16 cellular contexts compared by ENCODE assay signal in the genomic region with DNA sequence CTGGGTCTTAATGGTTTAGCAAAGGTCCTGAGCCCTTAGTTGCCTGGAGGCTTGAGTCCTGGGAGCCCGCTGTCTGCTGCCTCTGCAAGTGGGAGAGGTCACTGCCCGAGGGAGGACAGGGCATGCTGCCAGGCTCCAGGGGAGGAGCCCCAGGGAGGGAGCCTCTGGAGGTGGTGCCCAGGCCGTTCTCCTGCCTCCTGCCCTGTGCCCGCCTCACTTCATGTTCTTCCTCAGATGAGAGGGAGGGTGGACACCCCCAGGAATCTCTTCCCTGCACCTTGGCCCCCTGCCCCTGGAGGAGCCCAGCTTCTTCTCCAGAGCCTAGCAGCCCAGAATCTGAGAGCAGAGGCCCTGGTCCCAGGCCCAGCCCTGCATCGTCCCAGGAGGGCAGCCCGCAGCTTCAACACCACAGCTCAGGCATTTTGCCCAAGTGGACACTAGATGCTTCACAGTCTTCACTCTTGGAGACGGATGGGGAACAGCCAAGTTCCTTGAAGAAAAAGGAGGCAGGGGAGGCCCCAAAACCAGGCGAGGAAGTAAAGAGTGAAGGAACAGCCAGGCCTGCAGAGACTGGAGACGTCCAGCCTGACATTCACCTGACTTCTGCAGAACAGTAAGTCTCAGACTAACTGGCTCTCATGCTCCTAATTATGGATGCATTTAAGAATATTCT. TPM values are rescaled to one million over a fixed set of nuclear protein-coding genes. Genes with fewer than 3 reads are reported as not detected.
DNase-seq lines count a peak whose midpoint lies in the region; ATAC-seq and TF ChIP-seq lines count a peak whose summit lies in the region.
"Had no signal": no experiment of that assay in that cellular context is flagged by ENCODE, and none has a peak within 500 bp of the region (broad histone marks: within the 10 kb centered on the region; RNA-seq: fewer than 3 reads in every experiment).

No MANE protein-coding gene starts in this region.

- peaks cover 2% of the 10 kb centered on the region for H3K4me1 ChIP-seq in right cardiac atrium (ENCODE audit: control insufficient read depth, insufficient read depth, low read length)
- H3K4me1 ChIP-seq: psoas muscle had no signal

- H3K9me3 ChIP-seq in right cardiac atrium (ENCODE audit: control insufficient read depth, low read length), result no peaks in the 10 kb centered on the region
- H3K9me3 ChIP-seq: Peyer's patch, psoas muscle had no signal

- no peak overlapping the region for H3K4me3 ChIP-seq in right cardiac atrium (ENCODE audit: low read length)
- H3K4me3 ChIP-seq: Peyer's patch, psoas muscle had no signal

- no peak for DNase-seq in activated CD4-positive, alpha-beta T cell treated with anti-CD3 and anti-CD28 coated beads for 36 hours
- no peak for DNase-seq in activated CD4-positive, alpha-beta T cell treated with anti-CD3 and anti-CD28 coated beads for 48 hours
- DNase-seq in activated CD8-positive, alpha-beta T cell treated with anti-CD3 and anti-CD28 coated beads for 36 hours, result no peak
- DNase-seq in right cardiac atrium (peak; percentile 40 to 79 (median 72)), pons (ENCODE audit: low spot score) (peak; percentile 27), HK-2 (ENCODE audit: unreplicated experiment) (no peak), DMS153 (lab: John Stamatoyannopoulos, UW) (no peak)
- DNase-seq in stimulated activated CD4-positive, alpha-beta T cell treated with anti-CD3 and anti-CD28 coated beads, Interleukin-1b, Interleukin-23, amount 100 ng/mL, for 48 hours, result no peak
- DNase-seq: activated effector memory CD4-positive, alpha-beta T cell treated with Interleukin-2 at 50 U/mL for 16 hours; cortex of kidney; DMS53; foreskin fibroblast; HCEC 1CT had no signal

- H3K27me3 Mint-ChIP-seq in activated CD4-positive, alpha-beta T cell treated with anti-CD3 and anti-CD28 coated beads for 36 hours, result no peaks in the 10 kb centered on the region
- no peaks in the 10 kb centered on the region for H3K27me3 Mint-ChIP-seq in activated CD8-positive, alpha-beta T cell treated with anti-CD3 and anti-CD28 coated beads for 36 hours

- intact Hi-C loops in activated CD4-positive, alpha-beta T cell treated with anti-CD3 and anti-CD28 coated beads for 36 hours (cut with DNase I, micrococcal nuclease), result no loop called here
- intact Hi-C loops in activated CD8-positive, alpha-beta T cell treated with anti-CD3 and anti-CD28 coated beads for 36 hours (cut with micrococcal nuclease), result no loop called here
- intact Hi-C loops in right cardiac atrium (cut with DNase I), result no loop called here

- no peaks in the 10 kb centered on the region for H3K9me3 Mint-ChIP-seq in activated CD4-positive, alpha-beta T cell treated with anti-CD3 and anti-CD28 coated beads for 36 hours (ENCODE audit: low read depth)
- no peaks in the 10 kb centered on the region for H3K9me3 Mint-ChIP-seq in activated CD8-positive, alpha-beta T cell treated with anti-CD3 and anti-CD28 coated beads for 36 hours

- H3K4me1 Mint-ChIP-seq in activated CD4-positive, alpha-beta T cell treated with anti-CD3 and anti-CD28 coated beads for 36 hours, result peaks cover 75% of the 10 kb centered on the region
- peaks cover 75% of the 10 kb centered on the region for H3K4me1 Mint-ChIP-seq in activated CD8-positive, alpha-beta T cell treated with anti-CD3 and anti-CD28 coated beads for 36 hours (ENCODE audit: low read depth)

- CTCF ChIA-PET in activated CD4-positive, alpha-beta T cell treated with anti-CD3 and anti-CD28 coated beads for 36 hours (lab: Charles Lee), result no interaction called here
- CTCF ChIA-PET in activated CD8-positive, alpha-beta T cell treated with anti-CD3 and anti-CD28 coated beads for 36 hours (lab: Charles Lee), result interaction anchor here (0.6 to 1.1 kb wide), 2 partner anchors 13 to 18 kb away, joined by 3 to 4 read pairs; no protein-coding TSS in a partner anchor

- H3K4me3 Mint-ChIP-seq in activated CD4-positive, alpha-beta T cell treated with anti-CD3 and anti-CD28 coated beads for 36 hours, result no peak overlapping the region
- H3K4me3 Mint-ChIP-seq in activated CD8-positive, alpha-beta T cell treated with anti-CD3 and anti-CD28 coated beads for 36 hours, result no peak overlapping the region

- peaks cover 73% of the 10 kb centered on the region for H3K36me3 Mint-ChIP-seq in activated CD4-positive, alpha-beta T cell treated with anti-CD3 and anti-CD28 coated beads for 36 hours (ENCODE audit: low read depth)
- peaks cover 71% of the 10 kb centered on the region for H3K36me3 Mint-ChIP-seq in activated CD8-positive, alpha-beta T cell treated with anti-CD3 and anti-CD28 coated beads for 36 hours (ENCODE audit: low read depth)

- H3K27me3 ChIP-seq in right cardiac atrium (ENCODE audit: control insufficient read depth, insufficient read depth), result no peaks in the 10 kb centered on the region
- H3K27me3 ChIP-seq: Peyer's patch had no signal

- no peak for ATAC-seq in activated CD4-positive, alpha-beta T cell treated with anti-CD3 and anti-CD28 coated beads for 36 hours
- no peak for ATAC-seq in activated CD8-positive, alpha-beta T cell treated with anti-CD3 and anti-CD28 coated beads for 36 hours
- ATAC-seq in right cardiac atrium, result peak; percentile 31 to 54
- ATAC-seq: psoas muscle had no signal

- no peak for TF ChIP-seq CTCF in activated CD8-positive, alpha-beta T cell treated with anti-CD3 and anti-CD28 coated beads for 36 hours (IDR thresholded peaks at IDR 0.05)

- H3K27ac Mint-ChIP-seq in activated CD4-positive, alpha-beta T cell treated with anti-CD3 and anti-CD28 coated beads for 36 hours, result peak overlapping the region; percentile 84
- H3K27ac Mint-ChIP-seq in activated CD8-positive, alpha-beta T cell treated with anti-CD3 and anti-CD28 coated beads for 36 hours, result peak overlapping the region; percentile 66

- 60% methylated on average over 9 of the region's 9 CpGs for WGBS in right cardiac atrium

- H3K27ac ChIP-seq in right cardiac atrium (ENCODE audit: low read length), result no peak overlapping the region
- H3K27ac ChIP-seq: Peyer's patch, psoas muscle had no signal

- POLR2A ChIA-PET in activated CD4-positive, alpha-beta T cell treated with anti-CD3 and anti-CD28 coated beads for 36 hours (lab: Charles Lee), result no interaction called here
- POLR2A ChIA-PET in activated CD8-positive, alpha-beta T cell treated with anti-CD3 and anti-CD28 coated beads for 36 hours (lab: Charles Lee), result interaction anchor here (0.9 kb wide), 1 partner anchor 11 kb away, joined by 3 read pairs; no protein-coding TSS in a partner anchor

RNA-seq across cellular contexts. Expression of a gene that starts 12.0 kb away (rescaled TPM):
- 100 to 1,000 TPM; 232 to 274 TPM for total RNA-seq in activated CD4-positive, alpha-beta T cell treated with anti-CD3 and anti-CD28 coated beads for 36 hours
- total RNA-seq in activated CD8-positive, alpha-beta T cell treated with anti-CD3 and anti-CD28 coated beads for 36 hours, result 100 to 1,000 TPM; 247 to 251 TPM
- 1 to 10 TPM; 2.0 to 4.0 (median 3.3) TPM for total RNA-seq in right cardiac atrium
- 1.0 TPM for polyA plus RNA-seq in right cardiac atrium

RNA-seq across cellular contexts. Expression of a gene that starts 58.4 kb away (rescaled TPM):
- 1 to 10 TPM; 4.6 to 4.8 TPM for total RNA-seq in activated CD4-positive, alpha-beta T cell treated with anti-CD3 and anti-CD28 coated beads for 36 hours
- total RNA-seq in activated CD8-positive, alpha-beta T cell treated with anti-CD3 and anti-CD28 coated beads for 36 hours, result under 1 TPM; 0.50 to 0.85 TPM
- 1 to 10 TPM in 1 of 4 donors, under 1 TPM in 3; 0.45 to 1.1 (median 0.78) TPM for total RNA-seq in right cardiac atrium
- 0.54 TPM for polyA plus RNA-seq in right cardiac atrium
- total RNA-seq: temporal lobe had no signal

Comparison
In these comparisons a context has a peak if more than half of its experiments do, and no peak if none do; other contexts are left out.
1. ATAC-seq: peak in right cardiac atrium (2 of 2); none in activated CD4-positive, alpha-beta T cell treated with anti-CD3 and anti-CD28 coated beads for 36 hours (single experiment) and activated CD8-positive, alpha-beta T cell treated with anti-CD3 and anti-CD28 coated beads for 36 hours (single experiment).
2. DNase-seq: peak in right cardiac atrium (3 of 3) and pons (single experiment); none in activated CD4-positive, alpha-beta T cell treated with anti-CD3 and anti-CD28 coated beads for 36 hours (single experiment), activated CD4-positive, alpha-beta T cell treated with anti-CD3 and anti-CD28 coated beads for 48 hours (single experiment), activated CD8-positive, alpha-beta T cell treated with anti-CD3 and anti-CD28 coated beads for 36 hours (single experiment), HK-2 (single experiment), stimulated activated CD4-positive, alpha-beta T cell treated with anti-CD3 and anti-CD28 coated beads, Interleukin-1b, Interleukin-23, amount 100 ng/mL, for 48 hours (single experiment) and DMS153 (single experiment).
3. RNA of a gene that starts 12.0 kb away (total RNA-seq): 232 to 274 TPM in activated CD4-positive, alpha-beta T cell treated with anti-CD3 and anti-CD28 coated beads for 36 hours and 247 to 251 TPM in activated CD8-positive, alpha-beta T cell treated with anti-CD3 and anti-CD28 coated beads for 36 hours; 2.0 to 4.0 TPM in right cardiac atrium; every median in the first group is over 10 times any median in the second.